In the genomic region with DNA sequence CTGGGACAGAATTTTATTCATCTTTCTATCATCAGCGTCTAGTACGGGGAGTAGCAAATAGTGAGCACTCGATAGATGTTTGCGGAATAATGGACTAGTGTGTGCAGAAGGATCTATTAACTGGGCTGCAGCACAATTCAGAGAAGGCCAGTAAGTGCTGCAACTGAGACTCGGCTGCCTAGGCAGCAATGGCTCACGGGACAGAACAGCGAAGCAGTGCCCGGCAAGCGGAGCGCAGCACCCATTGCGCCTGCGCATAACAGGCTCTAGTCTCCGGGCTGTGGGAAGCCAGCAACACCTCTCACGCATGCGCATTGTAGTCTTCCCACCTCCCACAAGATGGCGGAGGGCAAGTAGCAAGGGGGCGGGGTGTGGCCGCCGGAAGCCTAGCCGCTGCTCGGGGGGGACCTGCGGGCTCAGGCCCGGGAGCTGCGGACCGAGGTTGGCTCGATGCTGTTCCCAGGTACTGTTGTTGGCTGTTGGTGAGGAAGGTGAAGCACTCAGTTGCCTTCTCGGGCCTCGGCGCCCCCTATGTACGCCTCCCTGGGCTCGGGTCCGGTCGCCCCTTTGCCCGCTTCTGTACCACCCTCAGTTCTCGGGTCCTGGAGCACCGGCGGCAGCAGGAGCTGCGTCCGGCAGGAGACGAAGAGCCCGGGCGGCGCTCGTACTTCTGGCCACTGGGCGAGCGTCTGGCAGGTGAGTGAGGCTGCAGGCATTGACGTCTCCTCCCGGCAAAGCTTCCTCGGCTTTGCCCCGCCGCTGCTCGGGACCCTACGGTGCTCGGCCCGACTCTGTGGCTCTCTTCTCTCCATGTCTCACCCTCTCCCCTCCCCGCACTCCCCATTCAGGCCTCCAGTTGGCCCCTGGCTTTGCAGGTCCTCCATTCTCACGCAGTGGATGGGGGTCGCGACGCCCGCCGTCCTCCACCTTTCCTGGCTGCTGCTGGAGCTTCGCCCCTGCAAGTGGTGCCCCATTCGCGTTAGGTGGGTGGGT, we compare ENCODE assay signal across 8 cellular contexts. TPM values are rescaled to one million over a fixed set of nuclear protein-coding genes. Genes with fewer than 3 reads are reported as not detected.
DNase-seq lines count a peak whose midpoint lies in the region; ATAC-seq and TF ChIP-seq lines count a peak whose summit lies in the region.

No MANE protein-coding gene starts in this region.

- TF ChIP-seq CTCF in epithelial cell of proximal tubule (conservative IDR thresholded peaks at IDR 0.05; ENCODE audit: low read depth, low read length) (no peak), mucosa of descending colon (IDR thresholded peaks at IDR 0.05) (no peak)

- TF ChIP-seq EP300 in Ishikawa (IDR thresholded peaks at IDR 0.05; ENCODE audit: borderline replicate concordance) = peak; percentile 54; the same call in 1 of the 2 replicates

- H3K9me3 ChIP-seq in mucosa of descending colon = no peaks in the 10 kb centered on the region

- DNase-seq in DMS53 (lab: John Stamatoyannopoulos, UW) = peak; percentile 99
- DNase-seq in OCI-M2 (lab: John Stamatoyannopoulos, UW; ENCODE audit: unreplicated experiment) = peak; percentile 64
- peak; percentile 91 for DNase-seq in activated T-cell treated with anti-CD3 and anti-CD28 coated beads, Interleukin-2, amount 50 U/mL, for 1 hour
- peak; percentile 71 for DNase-seq in epithelial cell of proximal tubule (ENCODE audit: low read depth)
- peak; percentile 96 to 99 (median 96) for DNase-seq in mucosa of descending colon
- DNase-seq in stimulated activated CD8-positive, alpha-beta memory T cell treated with anti-CD3 and anti-CD28 coated beads, Interleukin-4, amount 100 ng/mL, for 1 hour (ENCODE audit: low read depth in 2 of 2, low spot score in 1 of 2) = peak; percentile 83 to 94

- peaks cover 13% of the 10 kb centered on the region for H3K4me1 ChIP-seq in mucosa of descending colon (ENCODE audit: low read depth)

- no peak for TF ChIP-seq RAD21 in Ishikawa (IDR thresholded peaks at IDR 0.05; ENCODE audit: low read depth)

- peak overlapping the region; percentile 97 for H3K4me3 ChIP-seq in epithelial cell of proximal tubule (ENCODE audit: low read depth, low read length)
- peak overlapping the region; percentile 83 for H3K4me3 ChIP-seq in mucosa of descending colon

- H3K36me3 ChIP-seq in mucosa of descending colon (ENCODE audit: low read depth) = no peaks in the 10 kb centered on the region

- intact Hi-C loops in mucosa of descending colon (cut with DNase I, micrococcal nuclease) = no loop called here

- ATAC-seq in GM21619 (IDR thresholded peaks at IDR 0.05; ENCODE audit: unreplicated experiment) (peak; percentile 93), mucosa of descending colon (peak; percentile 99)

TF ChIP-seq in Ishikawa, 13 proteins besides CTCF, POLR2A, EP300 and RAD21:
- TF ChIP-seq TEAD4 (IDR thresholded peaks at IDR 0.05) (0 out of 2 replicates have a peak, but pooled peaks have one; percentile 18), REST (IDR thresholded peaks at IDR 0.05; ENCODE audit: low read depth) (0 out of 2 replicates have a peak, but pooled peaks have one; percentile 8), CEBPB (IDR thresholded peaks at IDR 0.05) (no peak), NFIC (IDR thresholded peaks at IDR 0.05) (peak; percentile 42; the same call in 1 of the 2 replicates), CREB1 (IDR thresholded peaks at IDR 0.05; ENCODE audit: low read depth) (no peak), EGR1 (IDR thresholded peaks at IDR 0.05) (no peak), TAF1 (IDR thresholded peaks at IDR 0.05; ENCODE audit: low read depth) (peak; percentile 89), YY1 (IDR thresholded peaks at IDR 0.05; ENCODE audit: low read depth) (peak; percentile 95), ZBTB7A (IDR thresholded peaks at IDR 0.05; ENCODE audit: low read depth) (peak; percentile 73), TCF12 (IDR thresholded peaks at IDR 0.05; ENCODE audit: low read depth) (peak; percentile 58), MAX (IDR thresholded peaks at IDR 0.05) (peak; percentile 67), FOXM1 (IDR thresholded peaks at IDR 0.05; ENCODE audit: borderline replicate concordance, low read depth) (no peak)
- TF ChIP-seq, protein P1, sequence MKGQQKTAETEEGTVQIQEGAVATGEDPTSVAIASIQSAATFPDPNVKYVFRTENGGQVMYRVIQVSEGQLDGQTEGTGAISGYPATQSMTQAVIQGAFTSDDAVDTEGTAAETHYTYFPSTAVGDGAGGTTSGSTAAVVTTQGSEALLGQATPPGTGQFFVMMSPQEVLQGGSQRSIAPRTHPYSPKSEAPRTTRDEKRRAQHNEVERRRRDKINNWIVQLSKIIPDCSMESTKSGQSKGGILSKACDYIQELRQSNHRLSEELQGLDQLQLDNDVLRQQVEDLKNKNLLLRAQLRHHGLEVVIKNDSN (IDR thresholded peaks at IDR 0.05) = no peak

RNA-seq across cellular contexts. Expression of gene APC, which starts 30.2 kb away (rescaled TPM):
- total RNA-seq in epithelial cell of proximal tubule (15.2 and 24.0 TPM in 2 replicates), mucosa of descending colon (10 to 100 TPM; 42.7 to 62.8 (median 43.5) TPM)

Comparison
In these comparisons a context has a peak if more than half of its experiments do, and no peak if none do; other contexts are left out.
1. Peak in every context shown above with its lines: DNase-seq, ATAC-seq and H3K4me3 ChIP-seq.